Comparison of ENCODE assay signal across 8 cellular contexts in the genomic region with DNA sequence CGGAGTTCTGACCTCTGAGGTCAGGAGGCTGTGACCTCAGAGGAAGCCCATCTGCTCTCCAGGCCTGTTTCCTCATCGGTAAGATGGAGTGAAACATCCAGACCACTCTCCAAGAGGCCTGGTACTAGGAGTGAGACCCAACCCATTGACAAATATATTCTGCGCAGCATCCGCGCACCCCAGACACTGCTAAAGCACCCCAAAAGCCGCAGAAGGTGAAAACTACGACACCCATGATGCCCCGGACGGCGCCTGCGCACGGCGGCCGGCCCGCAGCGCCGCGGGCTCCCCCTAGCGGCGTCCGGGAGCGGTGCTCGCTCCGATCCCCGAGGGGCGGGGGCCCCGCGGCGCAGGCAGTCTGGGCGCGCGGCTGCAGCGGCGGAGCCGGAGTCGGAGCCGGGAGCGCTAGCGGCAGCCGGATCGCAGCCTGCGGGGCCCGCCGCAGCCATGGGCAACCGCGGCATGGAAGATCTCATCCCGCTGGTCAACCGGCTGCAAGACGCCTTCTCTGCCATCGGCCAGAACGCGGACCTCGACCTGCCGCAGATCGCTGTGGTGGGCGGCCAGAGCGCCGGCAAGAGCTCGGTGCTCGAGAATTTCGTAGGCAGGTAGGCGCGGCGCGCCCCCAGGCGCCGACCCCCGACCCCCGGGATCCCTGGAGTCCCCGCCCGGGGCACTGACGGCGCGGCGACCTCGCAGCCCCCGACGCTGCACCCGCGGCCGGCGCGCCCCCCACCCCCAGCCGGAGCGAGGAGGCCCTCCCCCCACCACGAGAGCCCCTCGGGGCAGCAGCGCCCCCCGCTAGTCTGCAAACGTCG. TPM values are rescaled to one million over a fixed set of nuclear protein-coding genes. Genes with fewer than 3 reads are reported as not detected.
DNase-seq lines count a peak whose midpoint lies in the region; ATAC-seq and TF ChIP-seq lines count a peak whose summit lies in the region.

A gene (plus strand): TSS at position 356 of the 818 bp plus-strand sequence. CDS start 92 bp downstream, at position 448.

- TF ChIP-seq POLR2A in lower leg skin (IDR thresholded peaks at IDR 0.05) = no peak

- ATAC-seq in HG02973 (IDR thresholded peaks at IDR 0.05; ENCODE audit: unreplicated experiment) = peak; percentile 62

- H3K4me1 ChIP-seq in duodenal mucosa (ENCODE audit: control insufficient read depth in 1 of 2, insufficient read depth in 2 of 2, low read length in 2 of 2) = peaks cover 7 to 13% of the 10 kb centered on the region in 2 donors

- DNase-seq in NCI-H1436 (lab: John Stamatoyannopoulos, UW) (peak; percentile 56), NCI-H1436 treated with DMSO at 0.1 percent for 48 hours (lab: John Stamatoyannopoulos, UW) (no peak), NCI-H2227 treated with DMSO at 0.1 percent for 48 hours (lab: John Stamatoyannopoulos, UW) (peak; percentile 20), lower leg skin (ENCODE audit: low spot score in 2 of 2) (no peak)
- DNase-seq in activated CD4-positive, alpha-beta T cell treated with anti-CD3 and anti-CD28 coated beads, Interleukin-2, amount 50 U/mL, for 24 hours (ENCODE audit: low read depth in 1 of 2, low spot score in 1 of 2) = peak; percentile 42 to 44
- peak; percentile 62 for DNase-seq in stimulated activated CD4-positive, alpha-beta T cell treated with anti-CD3 and anti-CD28 coated beads, Interleukin-4, amount 100 ng/mL, for 24 hours

- H3K4me3 ChIP-seq in duodenal mucosa (ENCODE audit: low read depth in 1 of 2, low read length in 2 of 2) (peak within 1 kb of the TSS; percentile 59 to 78), lower leg skin (ENCODE audit: low read depth, poor library complexity, severe bottlenecking) (peak within 1 kb of the TSS; percentile 60)

- H3K27me3 ChIP-seq in duodenal mucosa (ENCODE audit: control insufficient read depth in 1 of 2, insufficient read depth in 2 of 2, low read length in 2 of 2) = peaks cover 14 to 16% of the 10 kb centered on the region in 2 donors

- no peak for TF ChIP-seq CTCF in lower leg skin (IDR thresholded peaks at IDR 0.05)

- no peak within 1 kb of the TSS for H3K27ac ChIP-seq in duodenal mucosa (ENCODE audit: low read depth, low read length)

- peak within 1 kb of the TSS in 1 of 2 donors; percentile 51 for H3K9ac ChIP-seq in duodenal mucosa (ENCODE audit: low read depth in 1 of 2, low read length in 2 of 2)

- intact Hi-C loops in lower leg skin (cut with DNase I; ENCODE audit: low total_unique reads) = no loop called here

- WGBS in lower leg skin, 2 donors = 0 to 1% methylated on average over 17 to 64 of the region's 91 CpGs

- H3K36me3 ChIP-seq in duodenal mucosa (ENCODE audit: control insufficient read depth in 1 of 2, insufficient read depth in 2 of 2, low read length in 2 of 2) = no peaks in the 10 kb centered on the region

- H3K9me3 ChIP-seq in duodenal mucosa (ENCODE audit: control insufficient read depth in 1 of 2, low read length in 2 of 2) = no peaks in the 10 kb centered on the region

RNA-seq across cellular contexts. Expression of the gene that starts here (rescaled TPM):
- 10 to 100 TPM in 1 of 4 donors, 1 to 10 TPM in 3; 6.9 to 11.4 (median 9.0) TPM for total RNA-seq in lower leg skin

Comparison
In these comparisons a context has a peak if more than half of its experiments do, and no peak if none do; other contexts are left out.
1. DNase-seq: peak in NCI-H1436 (single experiment), NCI-H2227 treated with DMSO at 0.1 percent for 48 hours (single experiment), activated CD4-positive, alpha-beta T cell treated with anti-CD3 and anti-CD28 coated beads, Interleukin-2, amount 50 U/mL, for 24 hours (2 of 2) and stimulated activated CD4-positive, alpha-beta T cell treated with anti-CD3 and anti-CD28 coated beads, Interleukin-4, amount 100 ng/mL, for 24 hours (single experiment); none in NCI-H1436 treated with DMSO at 0.1 percent for 48 hours (single experiment) and lower leg skin (0 of 2).